14 cellular contexts compared by ENCODE assay signal in the genomic region with DNA sequence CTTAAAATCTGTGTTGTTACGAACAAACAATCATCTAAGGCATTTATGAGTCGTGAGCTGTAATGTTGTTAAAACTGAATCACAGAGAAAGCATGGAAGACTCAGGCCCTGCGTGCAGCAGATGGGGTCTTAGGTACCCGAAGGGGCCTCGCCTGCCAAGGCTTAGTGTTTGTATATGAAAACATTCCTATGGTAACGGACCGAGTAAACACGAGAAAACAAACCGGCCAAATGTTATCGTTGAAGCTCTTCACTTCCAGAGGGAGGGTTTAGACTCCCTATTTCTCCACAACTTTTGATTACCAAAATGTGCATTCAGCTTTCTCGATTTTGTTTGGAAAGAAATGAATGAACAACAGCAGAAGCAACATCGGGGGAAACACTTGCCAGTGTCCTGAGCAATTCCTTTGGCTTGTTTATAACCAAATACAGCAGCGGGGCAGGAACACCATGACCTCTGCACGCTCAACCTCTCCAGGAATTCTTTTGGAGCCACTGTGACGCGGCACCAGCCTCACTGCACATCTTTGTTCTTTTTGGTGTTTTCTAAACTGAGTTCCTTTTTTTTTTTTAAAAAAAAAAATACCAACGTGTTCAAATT.
DNase-seq lines count a peak whose midpoint lies in the region; TF ChIP-seq lines count a peak whose summit lies in the region.
"Had no signal": no experiment of that assay in that cellular context is flagged by ENCODE, and none has a peak within 500 bp of the region (broad histone marks: within the 10 kb centered on the region; RNA-seq: fewer than 3 reads in every experiment).

No MANE protein-coding gene starts in this region.

- H3K9me3 ChIP-seq in right atrium auricular region, result peaks cover 0 to 5% of the 10 kb centered on the region in 2 donors
- H3K9me3 ChIP-seq in left ventricle myocardium inferior (replicated peaks), result peaks cover 12% of the 10 kb centered on the region
- H3K9me3 ChIP-seq in esophagus (ENCODE audit: control insufficient read depth in 2 of 2, insufficient read depth in 1 of 2, low read depth in 1 of 2, low read length in 1 of 2), result no peaks in the 10 kb centered on the region
- no peaks in the 10 kb centered on the region for H3K9me3 ChIP-seq in mucosa of rectum (ENCODE audit: control insufficient read depth in 2 of 2, low read length in 2 of 2)
- H3K9me3 ChIP-seq: A549 had no signal

- DNase-seq in right atrium auricular region (ENCODE audit: low spot score) (no peak), left ventricle myocardium inferior (no peak), DMS 273 (lab: John Stamatoyannopoulos, UW; ENCODE audit: unreplicated experiment) (no peak), cerebellum (ENCODE audit: low spot score) (no peak), NOMO-1 treated with DMSO at 0.1 percent for 48 hours (lab: John Stamatoyannopoulos, UW; ENCODE audit: unreplicated experiment) (no peak)
- DNase-seq: activated CD8-positive, alpha-beta T cell treated with anti-CD3 and anti-CD28 coated beads, Interleukin-2, amount 10 ng/mL, durations not matched to agents 7 days and 5 days; NCI-H1436 treated with DMSO at 0.1 percent for 48 hours; nephron progenitor cell; stimulated activated CD4-positive, alpha-beta T cell treated with anti-CD3 and anti-CD28 coated beads, Interleukin-1b, Interleukin-23, amount 100 ng/mL, for 48 hours; stimulated activated naive CD8-positive, alpha-beta T cell treated with anti-CD3 and anti-CD28 coated beads, Interleukin-15, amount 100 ng/mL, for 72 hours had no signal

- no peaks in the 10 kb centered on the region for H3K27me3 ChIP-seq in right atrium auricular region
- no peaks in the 10 kb centered on the region for H3K27me3 ChIP-seq in left ventricle myocardium inferior (ENCODE audit: low read depth)
- no peaks in the 10 kb centered on the region for H3K27me3 ChIP-seq in esophagus (ENCODE audit: control insufficient read depth in 1 of 2, insufficient read depth in 2 of 2, low read length in 2 of 2)
- H3K27me3 ChIP-seq in mucosa of rectum (ENCODE audit: control insufficient read depth in 2 of 2, insufficient read depth in 2 of 2, low read length in 2 of 2), result no peaks in the 10 kb centered on the region

- H3K36me3 ChIP-seq in right atrium auricular region (no peaks in the 10 kb centered on the region), left ventricle myocardium inferior (no peaks in the 10 kb centered on the region), esophagus (ENCODE audit: control insufficient read depth in 2 of 2, insufficient read depth in 2 of 2, low read length in 1 of 2) (peaks cover 0 to 2% of the 10 kb centered on the region in 2 donors), mucosa of rectum (ENCODE audit: control insufficient read depth in 2 of 2, insufficient read depth in 2 of 2, low read length in 2 of 2) (no peaks in the 10 kb centered on the region), urinary bladder (ENCODE audit: insufficient read depth) (no peaks in the 10 kb centered on the region)

- H3K4me1 ChIP-seq in right atrium auricular region (peaks cover 0 to 18% of the 10 kb centered on the region in 2 donors), left ventricle myocardium inferior (peaks cover 26% of the 10 kb centered on the region), esophagus (ENCODE audit: control insufficient read depth in 2 of 2, insufficient read depth in 2 of 2, low read length in 1 of 2) (peaks cover 0 to 3% of the 10 kb centered on the region in 2 donors), mucosa of rectum (ENCODE audit: control insufficient read depth in 2 of 2, insufficient read depth in 2 of 2, low read length in 2 of 2) (peaks cover 0 to 3% of the 10 kb centered on the region in 2 donors), urinary bladder (ENCODE audit: insufficient read depth) (no peaks in the 10 kb centered on the region)

- WGBS in esophagus, 2 donors, result 50 to 58% methylated on average over 17 of the region's 17 CpGs
- WGBS in urinary bladder, result 28% methylated on average over 17 of the region's 17 CpGs

- peak overlapping the region; percentile 8 to 59 for H3K27ac ChIP-seq in right atrium auricular region
- no peak overlapping the region for H3K27ac ChIP-seq in left ventricle myocardium inferior (replicated peaks)
- H3K27ac ChIP-seq in esophagus (ENCODE audit: low read depth in 2 of 2, low read length in 1 of 2), result peak overlapping the region; percentile 52 to 64
- peak overlapping the region; percentile 45 to 70 for H3K27ac ChIP-seq in mucosa of rectum (ENCODE audit: low read depth in 2 of 2, low read length in 2 of 2)
- peak overlapping the region; percentile 74 for H3K27ac ChIP-seq in urinary bladder (ENCODE audit: low read depth)
- H3K27ac ChIP-seq: A549 had no signal

- intact Hi-C loops in left ventricle myocardium inferior (cut with micrococcal nuclease), result no loop called here

- H3K4me3 ChIP-seq in right atrium auricular region (no peak overlapping the region), left ventricle myocardium inferior (no peak overlapping the region), esophagus (ENCODE audit: low read depth in 1 of 2, low read length in 2 of 2) (no peak overlapping the region), mucosa of rectum (ENCODE audit: low read length in 2 of 2) (no peak overlapping the region), urinary bladder (ENCODE audit: low read depth, low read length) (no peak overlapping the region)
- H3K4me3 ChIP-seq: A549 had no signal

- no peak overlapping the region for H3K9ac ChIP-seq in mucosa of rectum (ENCODE audit: low read depth in 1 of 2, low read length in 2 of 2)

- TF ChIP-seq CTCF in right atrium auricular region (IDR thresholded peaks at IDR 0.05) (no peak), left ventricle myocardium inferior (IDR thresholded peaks at IDR 0.05; ENCODE audit: borderline replicate concordance) (no peak)
